ENCODE assay signal across 9 cellular contexts in the genomic region with DNA sequence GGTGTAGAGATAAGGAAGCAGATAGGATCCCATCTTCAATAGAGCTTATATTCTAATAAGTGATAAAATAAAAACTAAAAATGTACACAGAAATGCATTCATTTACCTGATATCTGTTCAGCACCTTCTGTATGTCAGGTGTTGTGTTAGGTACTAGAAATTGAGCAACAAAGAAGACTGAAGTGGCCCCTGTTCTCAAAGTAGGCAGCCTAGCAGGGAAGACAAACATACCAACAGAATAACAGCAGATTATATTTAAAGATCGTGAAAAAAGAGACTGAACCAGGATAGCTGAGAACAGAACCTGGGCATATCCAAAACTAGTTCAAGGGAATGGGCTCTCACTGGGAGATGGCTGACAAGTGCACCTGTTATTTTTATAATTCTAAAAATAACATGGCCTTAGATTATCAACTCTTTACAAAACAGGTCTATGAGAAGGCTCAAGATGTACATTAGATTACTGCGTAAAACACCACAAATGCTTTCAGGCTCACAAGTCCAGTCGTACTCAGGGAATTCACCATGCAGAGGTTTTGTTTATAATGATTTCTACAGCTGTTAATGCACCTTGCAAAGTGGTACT. TPM values are rescaled to one million over a fixed set of nuclear protein-coding genes. Genes with fewer than 3 reads are reported as not detected.
A peak's percentile ranks its signal among the peaks of the same experiment; 100 is the strongest.
DNase-seq lines count a peak whose midpoint lies in the region; ATAC-seq, FAIRE-seq and TF ChIP-seq lines count a peak whose summit lies in the region.
"Had no signal": no experiment of that assay in that cellular context is flagged by ENCODE, and none has a peak within 500 bp of the region (broad histone marks: within the 10 kb centered on the region; RNA-seq: fewer than 3 reads in every experiment).

No MANE protein-coding gene starts in this region.

- DNase-seq in cardiac muscle cell (ENCODE audit: low read depth in 1 of 2, low spot score in 1 of 2) (no peak), Right ventricle myocardium superior (no peak), K562 (ENCODE audit: extremely low read depth in 1 of 4, low spot score in 3 of 4) (no peak), memory B cell (ENCODE audit: low spot score in 2 of 2) (no peak), transverse colon (no peak), DMS153 (lab: John Stamatoyannopoulos, UW) (no peak), NOMO-1 (lab: John Stamatoyannopoulos, UW; ENCODE audit: unreplicated experiment in 2 of 2) (no peak), OCI-M1 (lab: John Stamatoyannopoulos, UW) (no peak)

- no peaks in the 10 kb centered on the region for H3K36me3 ChIP-seq in cardiac muscle cell
- H3K36me3 ChIP-seq in K562 (ENCODE audit: control insufficient read depth, insufficient read depth, low read length): peaks cover 7% of the 10 kb centered on the region; the same call in 2 of the 3 replicates
- no peaks in the 10 kb centered on the region for H3K36me3 ChIP-seq in transverse colon

- WGBS in K562 (ENCODE audit: insufficient coverage, low coverage, missing lambda C conversion rate): 53% methylated on average over 3 of the region's 3 CpGs
- 74 to 83% methylated on average over 3 of the region's 3 CpGs for WGBS in transverse colon (ENCODE audit: low coverage in 1 of 2), 2 donors

- no peaks in the 10 kb centered on the region for H3K27me3 ChIP-seq in cardiac muscle cell
- H3K27me3 ChIP-seq in K562 (ENCODE audit: control insufficient read depth in 2 of 2, insufficient read depth in 2 of 2, low read length in 2 of 2): no peaks in the 10 kb centered on the region
- no peaks in the 10 kb centered on the region for H3K27me3 ChIP-seq in transverse colon
- H3K27me3 ChIP-seq: BLaER1 treated with 17β-estradiol and CSF1 and Interleukin-3, amounts not matched to agents 10 nM and 100 nM had no signal

- no peaks in the 10 kb centered on the region for H3K27me3 Mint-ChIP-seq in memory B cell

- no TSS peak for BruUV-seq in K562 (replicated peaks; lab: Mats Ljungman, UMichigan)

- ATAC-seq in Right ventricle myocardium superior (ENCODE audit: poor library complexity): no peak
- ATAC-seq in K562: no peak
- ATAC-seq in memory B cell (ENCODE audit: low read depth): no peak

- H3K27ac ChIP-seq in cardiac muscle cell (peak overlapping the region; percentile 94), K562 (ENCODE audit: extremely low read depth, low read depth, low read length) (peak overlapping the region; percentile 80; the same call in 2 of the 3 replicates), transverse colon (peak overlapping the region; percentile 80 to 86 (median 86))
- H3K27ac ChIP-seq: BLaER1 treated with 17β-estradiol and CSF1 and Interleukin-3, amounts not matched to agents 10 nM and 100 nM had no signal

- POLR2A ChIA-PET in K562 (lab: Yijun Ruan, JAX): interaction anchor here (1.2 to 1.6 kb wide), 4 partner anchors 9 to 15 kb away, joined by 3 to 7 read pairs (median 4); no protein-coding TSS in a partner anchor

- no peak for TF ChIP-seq EP300 in K562 (IDR thresholded peaks at IDR 0.05; ENCODE audit: low read length)
- no peak for TF ChIP-seq EP300 in transverse colon (IDR thresholded peaks at IDR 0.05; ENCODE audit: low read depth)

- H3K9me3 ChIP-seq in cardiac muscle cell (ENCODE audit: low read depth) (no peaks in the 10 kb centered on the region), K562 (replicated peaks; ENCODE audit: control insufficient read depth, insufficient read depth, low read depth, low read length) (no peaks in the 10 kb centered on the region), transverse colon (no peaks in the 10 kb centered on the region)

- H3K4me1 Mint-ChIP-seq in memory B cell: peaks cover 20% of the 10 kb centered on the region

- H3K79me2 ChIP-seq in K562 (ENCODE audit: control insufficient read depth, insufficient read depth, low read length): peaks cover 46% of the 10 kb centered on the region

- TF ChIP-seq RAD21 in K562 (CRISPR knock-in tag; conservative IDR thresholded peaks at IDR 0.05 in 1 of 2, IDR thresholded peaks at IDR 0.05 in 1 of 2): no peak

- H3K4me1 ChIP-seq in cardiac muscle cell (ENCODE audit: low read depth) (peaks cover 58% of the 10 kb centered on the region), K562 (replicated peaks in 1 of 2; ENCODE audit: control insufficient read depth in 2 of 2, insufficient read depth in 2 of 2, low read length in 2 of 2) (peaks cover 4 to 55% of the 10 kb centered on the region in 2 experiments; a peak in 4 of 5 replicates), transverse colon (peaks cover 17 to 47% (median 29%) of the 10 kb centered on the region in 4 donors)

- FAIRE-seq in K562 (lab: Jason Lieb, UNC): no peak

- intact Hi-C loops in Right ventricle myocardium superior (cut with DNase I) (no loop called here), K562 (cut with micrococcal nuclease) (no loop called here), transverse colon (cut with DNase I; ENCODE audit: low total_unique reads) (no loop called here)

- TF ChIP-seq CTCF in cardiac muscle cell (IDR thresholded peaks at IDR 0.05; ENCODE audit: low read depth, low read length) (no peak), K562 (IDR thresholded peaks at IDR 0.05 in 2 of 3, conservative IDR thresholded peaks at IDR 0.05 in 1 of 3; ENCODE audit: insufficient read depth in 2 of 3, low read depth in 1 of 3, low read length in 3 of 3) (no peak), transverse colon (IDR thresholded peaks at IDR 0.05) (no peak)

- CTCF ChIA-PET in K562 (lab: Yijun Ruan, JAX; ENCODE audit: low intra/inter-chr PET ratio): no interaction called here

- H3K27ac Mint-ChIP-seq in memory B cell: peak overlapping the region; percentile 74

- in situ Hi-C loops in K562 (cut with MboI) (no loop called here), transverse colon (cut with MboI; ENCODE audit: low pct_ligation_motif_present in 1 of 4, low pct_unique_long_range_greater_than_20kb in 1 of 4, low sequenced_read_pairs in 3 of 4) (no loop called here)

- 0 out of 2 replicates have a peak, but pooled peaks cover 7% of the 10 kb centered on the region for H4K20me1 ChIP-seq in K562 (replicated peaks; ENCODE audit: control insufficient read depth, insufficient read depth, low read length)

- no peak overlapping the region for H2AFZ ChIP-seq in K562 (ENCODE audit: low read depth, low read length)

- H3K4me3 ChIP-seq in cardiac muscle cell (no peak overlapping the region), K562 (no peak overlapping the region), transverse colon (no peak overlapping the region)
- H3K4me3 ChIP-seq: BLaER1 treated with 17β-estradiol and CSF1 and Interleukin-3, amounts not matched to agents 10 nM and 100 nM had no signal

- no peaks in the 10 kb centered on the region for H3K9me3 Mint-ChIP-seq in memory B cell

- H3K36me3 Mint-ChIP-seq in memory B cell: peaks cover 19% of the 10 kb centered on the region

- peak overlapping the region; percentile 25; the same call in 1 of the 2 replicates for H3K4me2 ChIP-seq in K562 (ENCODE audit: insufficient read depth, low read length)

- H3K9me1 ChIP-seq in K562 (ENCODE audit: control insufficient read depth, insufficient read depth, low read length): no peaks in the 10 kb centered on the region

- H3K4me3 Mint-ChIP-seq in memory B cell: no peak overlapping the region

- no peak overlapping the region for H3K9ac ChIP-seq in K562 (ENCODE audit: insufficient read depth in 1 of 2, low read depth in 2 of 2, low read length in 2 of 2)
- H3K9ac ChIP-seq: BLaER1 treated with 17β-estradiol and CSF1 and Interleukin-3, amounts not matched to agents 10 nM and 100 nM had no signal

- TF ChIP-seq POLR2A in K562 (conservative IDR thresholded peaks at IDR 0.05) (no peak), transverse colon (IDR thresholded peaks at IDR 0.05) (no peak)

TF ChIP-seq in K562, 482 proteins besides CTCF, POLR2A, EP300 and RAD21 (continues in another document):
- TF ChIP-seq ELF2 (CRISPR knock-in tag; IDR thresholded peaks at IDR 0.05): no peak
- no peak for TF ChIP-seq SMARCA5 (IDR thresholded peaks at IDR 0.05)
- no peak for TF ChIP-seq CXXC5 (CRISPR knock-in tag; IDR thresholded peaks at IDR 0.05)
- no peak for TF ChIP-seq ELF1 (tag; IDR thresholded peaks at IDR 0.05)
- TF ChIP-seq SMAD2 (IDR thresholded peaks at IDR 0.05; ENCODE audit: low read depth, low read length): no peak
- TF ChIP-seq, protein P1, sequence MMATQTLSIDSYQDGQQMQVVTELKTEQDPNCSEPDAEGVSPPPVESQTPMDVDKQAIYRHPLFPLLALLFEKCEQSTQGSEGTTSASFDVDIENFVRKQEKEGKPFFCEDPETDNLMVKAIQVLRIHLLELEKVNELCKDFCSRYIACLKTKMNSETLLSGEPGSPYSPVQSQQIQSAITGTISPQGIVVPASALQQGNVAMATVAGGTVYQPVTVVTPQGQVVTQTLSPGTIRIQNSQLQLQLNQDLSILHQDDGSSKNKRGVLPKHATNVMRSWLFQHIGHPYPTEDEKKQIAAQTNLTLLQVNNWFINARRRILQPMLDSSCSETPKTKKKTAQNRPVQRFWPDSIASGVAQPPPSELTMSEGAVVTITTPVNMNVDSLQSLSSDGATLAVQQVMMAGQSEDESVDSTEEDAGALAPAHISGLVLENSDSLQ (IDR thresholded peaks at IDR 0.05): no peak
- TF ChIP-seq SPI1 (IDR thresholded peaks at IDR 0.05; ENCODE audit: borderline replicate concordance, low read depth, low read length): no peak
- TF ChIP-seq SMARCA4 (IDR thresholded peaks at IDR 0.05): no peak
- TF ChIP-seq RBFOX2 (IDR thresholded peaks at IDR 0.05; ENCODE audit: low read depth, low read length): no peak
- no peak for TF ChIP-seq ZNF354B (CRISPR knock-in tag; IDR thresholded peaks at IDR 0.05)

RNA-seq across cellular contexts. Expression of gene ANO6, which starts 16.3 kb away (rescaled TPM):
- total RNA-seq in cardiac muscle cell (34.8 and 50.8 TPM in 2 replicates), Right ventricle myocardium superior (46.6 TPM), K562 (2014; rRNA removed) (13.1 and 17.0 TPM in 2 replicates), K562 (2014; rRNA removed; fragmentation: Illumina TruSeq; extraction: Trizol) (23.8 and 25.6 TPM in 2 replicates), K562 (2015; rRNA removed; fragmentation: Illumina TruSeq; extraction: Trizol) (23.1 and 24.7 TPM in 2 replicates), K562 (2021) (19.0 and 20.3 TPM in 2 replicates), transverse colon (10 to 100 TPM; 16.9 to 23.0 (median 20.4) TPM)
- polyA plus RNA-seq in cardiac muscle cell (36.0 and 53.1 TPM in 2 replicates), K562 (2011; rRNA removed) (19.3 and 23.4 TPM in 2 replicates), K562 (2014; fragmentation: Illumina TruSeq; extraction: Trizol) (17.2 and 21.1 TPM in 2 replicates), K562 (2014; fragmentation: Nextera tagmentation; extraction: Ambion mirVana) (1 to 10 TPM; 3.5 to 5.6 TPM), K562 (2014; rRNA removed) (10.4 and 14.0 TPM in 2 replicates)
- total RNA-seq in K562 (2011; cell fraction: chromatin; rRNA removed; ENCODE audit: low replicate concordance): 21.5 and 44.0 TPM in 2 replicates
- 16.0 and 17.0 TPM in 2 replicates for total RNA-seq in K562 (2011; cell fraction: nucleolus; rRNA removed)
- total RNA-seq in K562 (2011; cell fraction: nucleoplasm; rRNA removed): 30.9 and 54.3 TPM in 2 replicates
- 8.7 and 16.6 TPM in 2 replicates for polyA plus RNA-seq in K562 (2011; cell fraction: cytosol; rRNA removed)
- 13.9 and 18.2 TPM in 2 replicates for polyA plus RNA-seq in K562 (2011; cell fraction: nucleus; rRNA removed)
- 14.9 and 22.1 TPM in 2 replicates for polyA plus RNA-seq in K562 (2012)
- 43.1 and 45.6 TPM in 2 replicates for polyA minus RNA-seq in K562 (2011; rRNA and poly(A)+ RNA removed)
- 13.6 and 18.3 TPM in 2 replicates for polyA minus RNA-seq in K562 (2011; cell fraction: cytosol; rRNA and poly(A)+ RNA removed)
- polyA minus RNA-seq in K562 (2011; cell fraction: nucleus; rRNA and poly(A)+ RNA removed): 19.4 and 34.4 TPM in 2 replicates
